10 cellular contexts compared by ENCODE assay signal in genomic region chr4:184408021-184408710, GRCh38.
DNase-seq lines count a peak whose midpoint lies in the region; ATAC-seq and TF ChIP-seq lines count a peak whose summit lies in the region.
"Had no signal": no experiment of that assay in that cellular context is flagged by ENCODE, and none has a peak within 500 bp of the region (broad histone marks: within the 10 kb centered on the region; RNA-seq: fewer than 3 reads in every experiment).

No MANE protein-coding gene starts in this region.

- H3K4me1 ChIP-seq in right atrium auricular region (peaks cover 0 to 62% of the 10 kb centered on the region in 2 donors), ascending aorta (peaks cover 0 to 4% of the 10 kb centered on the region in 2 donors), uterus (peaks cover 0 to 4% of the 10 kb centered on the region in 2 donors)

- intact Hi-C loops in Right ventricle myocardium superior (cut with DNase I) (no loop called here), ascending aorta (cut with DNase I) (loop anchor here (5.0 kb wide), 1 partner anchor 39 kb away; no protein-coding TSS in a partner anchor), uterus (cut with DNase I; ENCODE audit: low total_unique reads) (no loop called here)

- H3K27ac ChIP-seq in right atrium auricular region, result peak overlapping the region; percentile 20 to 66
- H3K27ac ChIP-seq in ascending aorta, result peak overlapping the region; percentile 3 to 46
- H3K27ac ChIP-seq in uterus, result peak overlapping the region; percentile 50 to 52

- peaks cover 42% of the 10 kb centered on the region for H3K36me3 ChIP-seq in right atrium auricular region
- H3K36me3 ChIP-seq in ascending aorta, result peaks cover 22 to 77% of the 10 kb centered on the region in 2 donors
- H3K36me3 ChIP-seq in uterus, result no peaks in the 10 kb centered on the region

- H3K4me3 ChIP-seq in right atrium auricular region (no peak overlapping the region), ascending aorta (no peak overlapping the region), uterus (no peak overlapping the region)

- H3K9me3 ChIP-seq in right atrium auricular region, result no peaks in the 10 kb centered on the region
- no peaks in the 10 kb centered on the region for H3K9me3 ChIP-seq in ascending aorta
- H3K9me3 ChIP-seq in uterus, result no peaks in the 10 kb centered on the region

- H3K27me3 ChIP-seq in right atrium auricular region, result no peaks in the 10 kb centered on the region
- H3K27me3 ChIP-seq in ascending aorta, result no peaks in the 10 kb centered on the region
- H3K27me3 ChIP-seq in uterus, result no peaks in the 10 kb centered on the region

- ATAC-seq in Right ventricle myocardium superior (ENCODE audit: poor library complexity), result no peak
- no peak for ATAC-seq in HG03565 (IDR thresholded peaks at IDR 0.05; ENCODE audit: unreplicated experiment)

- DNase-seq in right atrium auricular region (ENCODE audit: low spot score), result no peak
- DNase-seq in Right ventricle myocardium superior, result no peak
- no peak for DNase-seq in ascending aorta (ENCODE audit: low spot score in 2 of 2)
- DNase-seq in iris pigment epithelial cell (ENCODE audit: low read depth), result peak; percentile 92
- no peak for DNase-seq in uterus
- DNase-seq in NCI-H82 (lab: John Stamatoyannopoulos, UW), result no peak
- DNase-seq in inferior parietal cortex (ENCODE audit: extremely low spot score), result no peak
- DNase-seq: hippocampal formation, NCI-H1105 had no signal

- TF ChIP-seq POLR2A in uterus (IDR thresholded peaks at IDR 0.05), result no peak

- no peak for TF ChIP-seq CTCF in right atrium auricular region (IDR thresholded peaks at IDR 0.05)
- no peak for TF ChIP-seq CTCF in ascending aorta (IDR thresholded peaks at IDR 0.05)
- no peak for TF ChIP-seq CTCF in uterus (IDR thresholded peaks at IDR 0.05)
